Comparison of ENCODE assay signal across 1 cellular context in genomic region chr1:15958788-15959187, GRCh38.
TF ChIP-seq lines count a peak whose summit lies in the region.

No MANE protein-coding gene starts in this region.

TF ChIP-seq in SK-N-SH, 30 proteins besides CTCF, POLR2A, EP300 and RAD21 (continued from another document):
- TF ChIP-seq JUND (IDR thresholded peaks at IDR 0.05) (no peak), YY1 (IDR thresholded peaks at IDR 0.05; ENCODE audit: low read depth) (no peak), ELF1 (IDR thresholded peaks at IDR 0.05) (no peak), RXRA (IDR thresholded peaks at IDR 0.05; ENCODE audit: borderline replicate concordance, low read depth) (no peak), RCOR1 (IDR thresholded peaks at IDR 0.05; ENCODE audit: low read length) (no peak), SIN3A (IDR thresholded peaks at IDR 0.05; ENCODE audit: borderline replicate concordance, low read depth, low read length) (no peak), NRF1 (IDR thresholded peaks at IDR 0.05; ENCODE audit: low read depth, low read length) (no peak), FOSL2 (IDR thresholded peaks at IDR 0.05; ENCODE audit: borderline replicate concordance, low read depth) (no peak)
TF ChIP-seq in SK-N-SH: peak in this region for 0.
